25 cellular contexts compared by ENCODE assay signal in genomic region chr1:100750002-100750885, GRCh38. TPM values are rescaled to one million over a fixed set of nuclear protein-coding genes. Genes with fewer than 3 reads are reported as not detected.
DNase-seq lines count a peak whose midpoint lies in the region; ATAC-seq and TF ChIP-seq lines count a peak whose summit lies in the region.
"Had no signal": no experiment of that assay in that cellular context is flagged by ENCODE, and none has a peak within 500 bp of the region (broad histone marks: within the 10 kb centered on the region; RNA-seq: fewer than 3 reads in every experiment).

No MANE protein-coding gene starts in this region.

- POLR2A ChIA-PET in WTC11 (lab: Charles Lee): no interaction called here

- H3K27me3 ChIP-seq in Karpas-422 (ENCODE audit: low read length): no peaks in the 10 kb centered on the region
- H3K27me3 ChIP-seq: transverse colon had no signal

- H3K36me3 ChIP-seq in Karpas-422 (ENCODE audit: insufficient read depth, low read length): no peaks in the 10 kb centered on the region
- H3K36me3 ChIP-seq: transverse colon had no signal

- H3K4me3 Mint-ChIP-seq in WTC11 (no peak overlapping the region), nephron progenitor cell (no peak overlapping the region)
- H3K4me3 Mint-ChIP-seq: B cell; immature natural killer cell; natural killer cell treated with Interleukin-12 subunit alpha and Interleukin-12 subunit beta and Interleukin-15 and Interleukin-18, amount 100 ng/mL, for 72 hours; T-cell had no signal

- no peak overlapping the region for H3K9ac ChIP-seq in Karpas-422 (ENCODE audit: low read length)
- H3K9ac ChIP-seq: parathyroid adenoma had no signal

- H3K27ac ChIP-seq in Karpas-422 (ENCODE audit: low read length) (no peak overlapping the region), coronary artery (no peak overlapping the region)
- H3K27ac ChIP-seq: parathyroid adenoma, transverse colon had no signal

- TF ChIP-seq CTCF in WTC11 (IDR thresholded peaks at IDR 0.05) (no peak), nephron progenitor cell (IDR thresholded peaks at IDR 0.05) (no peak), coronary artery (IDR thresholded peaks at IDR 0.05) (no peak)

- H3K4me1 Mint-ChIP-seq in WTC11 (peaks cover 3% of the 10 kb centered on the region), nephron progenitor cell (no peaks in the 10 kb centered on the region)
- H3K4me1 Mint-ChIP-seq: B cell had no signal

- CTCF ChIA-PET in WTC11 (lab: Charles Lee): interaction anchor here (0.5 to 1.9 kb wide), 5 partner anchors 11 to 587 kb away, joined by 3 to 10 read pairs (median 3); no protein-coding TSS in a partner anchor

- H3K36me3 Mint-ChIP-seq in WTC11 (no peaks in the 10 kb centered on the region), nephron progenitor cell (ENCODE audit: low read depth) (no peaks in the 10 kb centered on the region)
- H3K36me3 Mint-ChIP-seq: immature natural killer cell; natural killer cell treated with Interleukin-12 subunit alpha and Interleukin-12 subunit beta and Interleukin-15 and Interleukin-18, amount 100 ng/mL, for 72 hours; T-cell had no signal

- no peaks in the 10 kb centered on the region for H3K9me3 ChIP-seq in Karpas-422 (ENCODE audit: low read length)
- H3K9me3 ChIP-seq: transverse colon had no signal

- H3K4me3 ChIP-seq in Karpas-422 (ENCODE audit: low read length) (no peak overlapping the region), coronary artery (no peak overlapping the region)
- H3K4me3 ChIP-seq: transverse colon had no signal

- no peak overlapping the region for H2AFZ ChIP-seq in Karpas-422 (ENCODE audit: low read length)
- H2AFZ ChIP-seq: parathyroid adenoma had no signal

- peak; percentile 92 for ATAC-seq in WTC11
- ATAC-seq: left lobe of liver; natural killer cell treated with Interleukin-12 subunit alpha and Interleukin-12 subunit beta and Interleukin-15 and Interleukin-18, amount 100 ng/mL, for 72 hours; right cardiac atrium; T-cell had no signal

- DNase-seq in DMS53 (lab: John Stamatoyannopoulos, UW) (peak; percentile 56), DMS53 treated with DMSO at 0.1 percent for 48 hours (lab: John Stamatoyannopoulos, UW; ENCODE audit: unreplicated experiment) (no peak), Karpas-422 (peak; percentile 45), WTC11 (ENCODE audit: low spot score) (peak; percentile 33), nephron progenitor cell (no peak), NK-92 (lab: John Stamatoyannopoulos, UW; ENCODE audit: unreplicated experiment) (no peak), coronary artery (ENCODE audit: low spot score) (no peak)
- DNase-seq in stimulated activated CD8-positive, alpha-beta memory T cell treated with anti-CD3 and anti-CD28 coated beads, Interleukin-4, amount 100 ng/mL, for 48 hours: no peak
- DNase-seq: 8988T; activated CD4-positive, alpha-beta T cell treated with anti-CD3 and anti-CD28 coated beads for 4 hours; activated naive CD4-positive, alpha-beta T cell treated with Interleukin-2 at 50 U/mL for 16 hours; activated T-cell treated with anti-CD3 and anti-CD28 coated beads, Interleukin-2, amount 50 U/mL, for 48 hours; amniotic stem cell; GOT3; immature natural killer cell; NCI-H1694; NCI-H2171 treated with DMSO at 0.1 percent for 48 hours; NCI-H82; right cardiac atrium; T-cell; transverse colon had no signal

- no peaks in the 10 kb centered on the region for H4K20me1 ChIP-seq in Karpas-422 (ENCODE audit: insufficient read depth, low read depth, low read length)

- H3K27ac Mint-ChIP-seq in WTC11 (no peak overlapping the region), nephron progenitor cell (peak overlapping the region; percentile 55)
- H3K27ac Mint-ChIP-seq: B cell, immature natural killer cell, T-cell had no signal

- H3K9me2 ChIP-seq in Karpas-422 (replicated peaks; ENCODE audit: insufficient read depth, low read length): no peaks in the 10 kb centered on the region

- H3K9me3 Mint-ChIP-seq in WTC11: no peaks in the 10 kb centered on the region
- H3K9me3 Mint-ChIP-seq in nephron progenitor cell: no peaks in the 10 kb centered on the region
- H3K9me3 Mint-ChIP-seq: natural killer cell treated with Interleukin-12 subunit alpha and Interleukin-12 subunit beta and Interleukin-15 and Interleukin-18, amount 100 ng/mL, for 72 hours; T-cell had no signal

- H3K27me3 Mint-ChIP-seq in WTC11 (ENCODE audit: low read depth) (no peaks in the 10 kb centered on the region), nephron progenitor cell (ENCODE audit: low read depth, poor library complexity) (no peaks in the 10 kb centered on the region)

- H3K4me2 ChIP-seq in Karpas-422 (ENCODE audit: low read depth, low read length, poor library complexity, severe bottlenecking): no peak overlapping the region

- no peaks in the 10 kb centered on the region for H3K4me1 ChIP-seq in Karpas-422 (ENCODE audit: low read length)
- H3K4me1 ChIP-seq: parathyroid adenoma, transverse colon had no signal

- no peaks in the 10 kb centered on the region for H3K79me2 ChIP-seq in Karpas-422 (ENCODE audit: low read length)
- H3K79me2 ChIP-seq: parathyroid adenoma had no signal

TF ChIP-seq in WTC11, 78 proteins besides CTCF, POLR2A, EP300 and RAD21:
- TF ChIP-seq STAT6 (CRISPR knock-in tag; conservative IDR thresholded peaks at IDR 0.05; ENCODE audit: low read depth) (no peak), CREM (CRISPR knock-in tag; IDR thresholded peaks at IDR 0.05) (no peak), MLX (CRISPR knock-in tag; IDR thresholded peaks at IDR 0.05) (no peak), IRF1 (CRISPR knock-in tag; IDR thresholded peaks at IDR 0.05) (no peak), JAZF1 (CRISPR knock-in tag; IDR thresholded peaks at IDR 0.05) (no peak), ZNF425 (CRISPR knock-in tag; conservative IDR thresholded peaks at IDR 0.05) (no peak), ZNF121 (CRISPR knock-in tag; IDR thresholded peaks at IDR 0.05) (no peak), HMGXB4 (CRISPR knock-in tag; IDR thresholded peaks at IDR 0.05) (no peak)

RNA-seq across cellular contexts. Expression of gene VCAM1, which starts 30.7 kb away (rescaled TPM):
- not detected in 2 replicates for total RNA-seq in Karpas-422 (2014; rRNA removed; shearing (Covaris generic); ENCODE audit: low replicate concordance)
- 0.07 to 0.64 TPM in 2 of 3 replicates, not detected in the other for total RNA-seq in WTC11 (2021)
- total RNA-seq: B cell had no signal

Comparison
In these comparisons a context has a peak if more than half of its experiments do, and no peak if none do; other contexts are left out.
1. DNase-seq: peak in DMS53 (single experiment), Karpas-422 (single experiment) and WTC11 (single experiment); none in DMS53 treated with DMSO at 0.1 percent for 48 hours (single experiment), nephron progenitor cell (single experiment), NK-92 (single experiment), stimulated activated CD8-positive, alpha-beta memory T cell treated with anti-CD3 and anti-CD28 coated beads, Interleukin-4, amount 100 ng/mL, for 48 hours (single experiment) and coronary artery (single experiment).